ENCODE assay signal across 23 cellular contexts in genomic region chrX:32116047-32116446, GRCh38.
DNase-seq lines count a peak whose midpoint lies in the region; ATAC-seq, FAIRE-seq and TF ChIP-seq lines count a peak whose summit lies in the region.
"Had no signal": no experiment of that assay in that cellular context is flagged by ENCODE, and none has a peak within 500 bp of the region (broad histone marks: within the 10 kb centered on the region; RNA-seq: fewer than 3 reads in every experiment).

No MANE protein-coding gene starts in this region.

- no peak overlapping the region for H3K23ac ChIP-seq in H1 (ENCODE audit: insufficient read length)

- no peaks in the 10 kb centered on the region for H3K23me2 ChIP-seq in H1 (ENCODE audit: low read depth, low read length)

- ATAC-seq in GM23338 (no peak), GM19467 (IDR thresholded peaks at IDR 0.05; ENCODE audit: unreplicated experiment) (no peak), HG03280 (IDR thresholded peaks at IDR 0.05; ENCODE audit: unreplicated experiment) (no peak)
- ATAC-seq: lower lobe of right lung, psoas muscle, Right ventricle myocardium inferior had no signal

- TF ChIP-seq EP300 in H1 (IDR thresholded peaks at IDR 0.05; ENCODE audit: borderline replicate concordance in 1 of 2, low read depth in 2 of 2, low read length in 2 of 2): no peak

- no peak overlapping the region for H3K9ac ChIP-seq in OCI-LY3 (ENCODE audit: low read length)
- no peak overlapping the region for H3K9ac ChIP-seq in H1 (replicated peaks in 1 of 4; ENCODE audit: extremely low read depth in 1 of 4, low read depth in 3 of 4, low read length in 3 of 4)
- H3K9ac ChIP-seq: BLaER1 had no signal

- H3K36me3 ChIP-seq in GM23338 (ENCODE audit: insufficient read depth): no peaks in the 10 kb centered on the region
- H3K36me3 ChIP-seq in OCI-LY3 (replicated peaks; ENCODE audit: low read depth, low read length): no peaks in the 10 kb centered on the region
- H3K36me3 ChIP-seq in H1 (ENCODE audit: control insufficient read depth in 2 of 4, insufficient read depth in 4 of 4, low read length in 3 of 4): no peaks in the 10 kb centered on the region
- H3K36me3 ChIP-seq: BLaER1, lower lobe of right lung had no signal

- no peak overlapping the region for H2BK120ac ChIP-seq in H1 (replicated peaks; ENCODE audit: low read depth, low read length)

- H3K56ac ChIP-seq in H1 (replicated peaks; ENCODE audit: insufficient read length, low read depth, low read length): no peak overlapping the region

- no peak overlapping the region for H3K27ac Mint-ChIP-seq in GM23338
- H3K27ac Mint-ChIP-seq: immature natural killer cell had no signal

- no peak for FAIRE-seq in H1 (lab: Jason Lieb, UNC)

- H4K8ac ChIP-seq in H1 (ENCODE audit: extremely low read depth, insufficient read depth, low read length): no peak overlapping the region

- peak; percentile 42 to 54 for TF ChIP-seq RAD21 in H1 (IDR thresholded peaks at IDR 0.05 in 1 of 2, conservative IDR thresholded peaks at IDR 0.05 in 1 of 2; ENCODE audit: low read depth in 2 of 2, low read length in 2 of 2)

- no peaks in the 10 kb centered on the region for H3K9me2 ChIP-seq in GM23338 (ENCODE audit: insufficient read depth)

- H2BK5ac ChIP-seq in H1 (ENCODE audit: low read depth, low read length): no peak overlapping the region

- H3K4me1 ChIP-seq in GM23338 (ENCODE audit: insufficient read depth) (no peaks in the 10 kb centered on the region), OCI-LY3 (ENCODE audit: low read length) (no peaks in the 10 kb centered on the region), H1 (replicated peaks in 1 of 4; ENCODE audit: control insufficient read depth in 3 of 4, insufficient read depth in 4 of 4, low read length in 3 of 4) (peaks cover 0 to 2% (median 0%) of the 10 kb centered on the region in 4 experiments; a peak in 1 of 7 replicates)
- H3K4me1 ChIP-seq: lower lobe of right lung, psoas muscle had no signal

- WGBS in H1 (ENCODE audit: extremely low coverage in 1 of 2, insufficient coverage in 1 of 2, insufficient read length in 1 of 2, insufficient replicate concordance in 2 of 2, low coverage in 1 of 2, low lambda C conversion rate in 2 of 2, missing lambda C conversion rate in 1 of 2), 2 experiments: 94% methylated on average over 3 of the region's 3 CpGs; no CpG with 5 or more reads in 1 of the 2 experiments

- no peak overlapping the region for H4K91ac ChIP-seq in H1 (replicated peaks; ENCODE audit: insufficient read length, low read length)

- H3K14ac ChIP-seq in H1 (ENCODE audit: insufficient read length): no peak overlapping the region

- no peak overlapping the region for H2AFZ ChIP-seq in GM23338
- no peak overlapping the region for H2AFZ ChIP-seq in OCI-LY3 (ENCODE audit: low read depth, low read length)
- no peak overlapping the region for H2AFZ ChIP-seq in H1 (ENCODE audit: low read length)

- H3F3A ChIP-seq in GM23338 (replicated peaks; ENCODE audit: low read depth): no peaks in the 10 kb centered on the region

- no peak overlapping the region for H2AK5ac ChIP-seq in H1 (ENCODE audit: low read depth, low read length)

- TF ChIP-seq CTCF in 22Rv1 (IDR thresholded peaks at IDR 0.05) (peak; percentile 21; the same call in 1 of the 2 replicates), GM23338 (conservative IDR thresholded peaks at IDR 0.05; ENCODE audit: low read depth in 2 of 2) (peak; percentile 50 to 52), OCI-LY3 (IDR thresholded peaks at IDR 0.05; ENCODE audit: low read depth, low read length) (peak; percentile 58), H1 (IDR thresholded peaks at IDR 0.05; ENCODE audit: control extremely low read depth in 1 of 3, insufficient read depth in 1 of 3, low read depth in 1 of 3, low read length in 3 of 3) (no peak)

- H3K9me3 Mint-ChIP-seq in GM23338: peaks cover 3% of the 10 kb centered on the region; the same call in 2 of the 3 replicates

- H3K79me2 ChIP-seq in GM23338 (replicated peaks; ENCODE audit: insufficient read depth) (no peaks in the 10 kb centered on the region), OCI-LY3 (ENCODE audit: low read length) (no peaks in the 10 kb centered on the region), H1 (ENCODE audit: control insufficient read depth in 1 of 2, insufficient read depth in 2 of 2, low read length in 2 of 2) (no peaks in the 10 kb centered on the region)

- no peak overlapping the region for H2BK12ac ChIP-seq in H1 (ENCODE audit: low read depth, low read length)

- no peak overlapping the region for H3K4me3 ChIP-seq in GM23338
- H3K4me3 ChIP-seq in OCI-LY3 (ENCODE audit: low read length): no peak overlapping the region
- no peak overlapping the region for H3K4me3 ChIP-seq in H1 (ENCODE audit: extremely low read depth in 1 of 4, insufficient read depth in 2 of 4, low read depth in 3 of 4, low read length in 4 of 4)
- H3K4me3 ChIP-seq: BLaER1, lower lobe of right lung, psoas muscle had no signal

- DNase-seq in GM23338 (ENCODE audit: low spot score) (peak; percentile 25), H1 (ENCODE audit: low read depth in 1 of 2, low spot score in 2 of 2) (peak in 1 of 2 experiments; percentile 1), islet precursor cell (no peak)
- DNase-seq in effector CD4-positive, alpha-beta T cell: no peak
- DNase-seq: activated CD4-positive, alpha-beta T cell treated with anti-CD3 and anti-CD28 coated beads for 1 hour; activated CD8-positive, alpha-beta memory T cell treated with anti-CD3 and anti-CD28 coated beads for 24 hours; activated naive CD4-positive, alpha-beta T cell treated with Interleukin-2 at 50 U/mL for 16 hours; activated T-cell treated with anti-CD3 and anti-CD28 coated beads, Interleukin-2, amount 50 U/mL, for 48 hours; dermis blood vessel endothelial cell; head of caudate nucleus; immature natural killer cell; lower lobe of right lung; NCI-H1436; NCI-H2171; NCI-H526 treated with DMSO at 0.1 percent for 48 hours; psoas muscle; stimulated activated CD4-positive, alpha-beta T cell treated with anti-CD3 and anti-CD28 coated beads, Interleukin-1b, Interleukin-23, amount 100 ng/mL, for 48 hours had no signal

- H3K4me2 ChIP-seq in GM23338 (no peak overlapping the region), OCI-LY3 (ENCODE audit: low read length) (no peak overlapping the region), H1 (ENCODE audit: insufficient read depth in 1 of 2, low read depth in 2 of 2, low read length in 2 of 2) (no peak overlapping the region)
- H3K4me2 ChIP-seq: BLaER1 had no signal

- H3K36me3 Mint-ChIP-seq in GM23338 (ENCODE audit: low read depth): no peaks in the 10 kb centered on the region
- H3K36me3 Mint-ChIP-seq: immature natural killer cell had no signal

- no peaks in the 10 kb centered on the region for H3K27me3 Mint-ChIP-seq in GM23338 (ENCODE audit: insufficient read depth, low read depth, poor library complexity)

- no peak for TF ChIP-seq POLR2A in H1 (IDR thresholded peaks at IDR 0.05; ENCODE audit: control extremely low read depth in 1 of 2, low read depth in 2 of 2, low read length in 2 of 2)

- no peak overlapping the region for H3K18ac ChIP-seq in H1 (ENCODE audit: extremely low read depth, low read length)

- H3K4ac ChIP-seq in H1 (replicated peaks; ENCODE audit: insufficient read length, low read depth, low read length): no peak overlapping the region

- H4K5ac ChIP-seq in H1 (ENCODE audit: insufficient read length, low read depth, low read length): no peak overlapping the region

- CTCF ChIA-PET in H1 (lab: Charles Lee; ENCODE audit: partially characterized antibody): interaction anchor here (1.1 to 1.5 kb wide), 2 partner anchors 16 to 25 kb away, joined by 3 read pairs; no protein-coding TSS in a partner anchor

- POLR2A ChIA-PET in H1 (lab: Charles Lee; ENCODE audit: partially characterized antibody): no interaction called here

- no peaks in the 10 kb centered on the region for H3K79me1 ChIP-seq in H1 (ENCODE audit: low read depth, low read length)

- H3K4me1 Mint-ChIP-seq in GM23338: peaks cover 2% of the 10 kb centered on the region
- H3K4me1 Mint-ChIP-seq: immature natural killer cell had no signal

- H3K4me3 Mint-ChIP-seq in GM23338: no peak overlapping the region
- H3K4me3 Mint-ChIP-seq: immature natural killer cell had no signal

- H3K27ac ChIP-seq in 22Rv1: no peak overlapping the region
- no peak overlapping the region for H3K27ac ChIP-seq in GM23338 (ENCODE audit: low read depth)
- H3K27ac ChIP-seq in OCI-LY3 (ENCODE audit: low read length): no peak overlapping the region
- no peak overlapping the region for H3K27ac ChIP-seq in H1 (ENCODE audit: low read depth, low read length)
- H3K27ac ChIP-seq: BLaER1, lower lobe of right lung, psoas muscle had no signal

- no peak overlapping the region for H2BK15ac ChIP-seq in H1 (ENCODE audit: low read length)

- no peaks in the 10 kb centered on the region for H3K27me3 ChIP-seq in GM23338 (ENCODE audit: insufficient read depth)
- H3K27me3 ChIP-seq in OCI-LY3 (ENCODE audit: low read depth, low read length): no peaks in the 10 kb centered on the region
- H3K27me3 ChIP-seq in H1 (replicated peaks in 1 of 4; ENCODE audit: control insufficient read depth in 3 of 4, extremely low read depth in 1 of 4, insufficient read depth in 3 of 4, low read length in 3 of 4): no peaks in the 10 kb centered on the region
- H3K27me3 ChIP-seq: BLaER1 had no signal

- H4K20me1 ChIP-seq in GM23338 (replicated peaks; ENCODE audit: insufficient read depth) (no peaks in the 10 kb centered on the region), OCI-LY3 (ENCODE audit: insufficient read depth, low read length) (no peaks in the 10 kb centered on the region), H1 (replicated peaks in 1 of 2; ENCODE audit: control insufficient read depth in 1 of 2, insufficient read depth in 2 of 2, low read length in 2 of 2) (no peaks in the 10 kb centered on the region)
- H4K20me1 ChIP-seq: BLaER1 had no signal

- H3K9me3 ChIP-seq in OCI-LY3 (ENCODE audit: insufficient read depth, low read length): no peaks in the 10 kb centered on the region
- H3K9me3 ChIP-seq in H1 (ENCODE audit: insufficient read depth in 2 of 2, low read depth in 1 of 2, low read length in 1 of 2): peaks cover 0 to 4% of the 10 kb centered on the region in 2 experiments; a peak in 1 of 4 replicates
- H3K9me3 ChIP-seq: BLaER1, lower lobe of right lung, psoas muscle had no signal

- H2BK20ac ChIP-seq in H1 (ENCODE audit: low read length): no peak overlapping the region

TF ChIP-seq in GM23338, 12 proteins besides CTCF, POLR2A, EP300 and RAD21:
- TF ChIP-seq POLR2AphosphoS5 (IDR thresholded peaks at IDR 0.05; ENCODE audit: low read depth) (no peak), EZH2 (IDR thresholded peaks at IDR 0.05; ENCODE audit: low read depth, unreplicated experiment) (no peak)
TF ChIP-seq in GM23338: peak in this region for 0.

Comparison
In these comparisons a context has a peak if more than half of its experiments do, and no peak if none do; other contexts are left out.
1. CTCF ChIP-seq: peak in 22Rv1 (single experiment), GM23338 (2 of 2) and OCI-LY3 (single experiment); none in H1 (0 of 3).